8 cellular contexts compared by ENCODE assay signal in the genomic region with DNA sequence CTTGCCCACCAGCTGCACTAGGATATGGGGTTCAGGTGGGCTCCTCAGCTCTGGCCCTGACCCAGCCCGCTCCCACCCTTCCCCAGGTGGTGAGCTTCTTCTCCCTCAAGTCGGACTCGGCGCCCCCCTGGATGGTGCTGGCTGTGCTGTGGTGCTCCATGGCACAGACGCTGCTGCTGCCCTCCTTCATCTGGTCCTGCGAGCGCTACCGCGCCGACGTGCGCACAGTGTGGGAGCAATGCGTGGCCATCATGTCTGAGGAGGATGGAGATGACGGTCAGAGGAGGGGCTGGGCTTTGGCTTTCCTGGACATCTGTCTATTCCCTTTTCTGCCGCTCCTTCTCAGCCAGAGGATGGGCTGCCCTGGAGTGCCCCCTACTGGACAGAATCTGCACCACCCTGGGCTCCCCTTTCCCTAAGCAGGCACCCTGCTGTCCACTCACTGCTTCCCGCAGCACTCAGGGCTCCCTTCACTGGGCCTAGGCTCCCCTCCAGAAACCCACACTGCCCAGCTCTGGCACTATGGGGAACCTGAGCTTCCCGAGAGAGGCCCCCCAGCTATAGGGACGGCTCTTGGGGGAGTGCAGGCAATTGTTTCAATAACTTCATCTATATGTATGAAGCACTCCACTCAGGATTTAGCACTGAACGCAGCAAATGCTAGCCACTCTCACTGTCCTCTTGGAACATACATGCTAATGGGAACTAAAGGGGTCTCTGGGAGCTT. TPM values are rescaled to one million over a fixed set of nuclear protein-coding genes. Genes with fewer than 3 reads are reported as not detected.
DNase-seq lines count a peak whose midpoint lies in the region; ATAC-seq and TF ChIP-seq lines count a peak whose summit lies in the region.

No MANE protein-coding gene starts in this region.

- H3K27ac ChIP-seq in DOHH2 (ENCODE audit: low read depth, low read length): no peak overlapping the region

- peaks cover 0 to 3% of the 10 kb centered on the region in 2 donors for H3K36me3 Mint-ChIP-seq in activated T-cell treated with anti-CD3 and anti-CD28 coated beads, Interleukin-2, amount 50 U/mL, for 72 hours (ENCODE audit: insufficient read depth in 2 of 2)
- H3K36me3 Mint-ChIP-seq in natural killer cell treated with Interleukin-12 subunit alpha and Interleukin-12 subunit beta and Interleukin-15 and Interleukin-18, amount 100 ng/mL, for 72 hours: no peaks in the 10 kb centered on the region
- H3K36me3 Mint-ChIP-seq in stimulated activated memory B cell treated with anti-CD40 and anti-IgM and Interleukin-4, amounts not matched to agents 10 μg/mL and 1 μg/mL and 100 μg/mL, for 72 hours: no peaks in the 10 kb centered on the region

- no peaks in the 10 kb centered on the region for H3K36me3 ChIP-seq in DOHH2 (ENCODE audit: control insufficient read depth, low read length)

- peaks cover 31% of the 10 kb centered on the region for H3K4me1 ChIP-seq in DOHH2 (ENCODE audit: control insufficient read depth, low read length)

- H3K27ac Mint-ChIP-seq in activated T-cell treated with anti-CD3 and anti-CD28 coated beads, Interleukin-2, amount 50 U/mL, for 72 hours: no peak overlapping the region
- H3K27ac Mint-ChIP-seq in natural killer cell treated with Interleukin-12 subunit alpha and Interleukin-12 subunit beta and Interleukin-15 and Interleukin-18, amount 100 ng/mL, for 72 hours: no peak overlapping the region
- H3K27ac Mint-ChIP-seq in stimulated activated memory B cell treated with anti-CD40 and anti-IgM and Interleukin-4, amounts not matched to agents 10 μg/mL and 1 μg/mL and 100 μg/mL, for 72 hours: no peak overlapping the region

- H3K4me3 Mint-ChIP-seq in activated T-cell treated with anti-CD3 and anti-CD28 coated beads, Interleukin-2, amount 50 U/mL, for 72 hours: peak overlapping the region; percentile 25 to 38
- H3K4me3 Mint-ChIP-seq in natural killer cell treated with Interleukin-12 subunit alpha and Interleukin-12 subunit beta and Interleukin-15 and Interleukin-18, amount 100 ng/mL, for 72 hours: no peak overlapping the region
- H3K4me3 Mint-ChIP-seq in stimulated activated memory B cell treated with anti-CD40 and anti-IgM and Interleukin-4, amounts not matched to agents 10 μg/mL and 1 μg/mL and 100 μg/mL, for 72 hours: no peak overlapping the region

- TF ChIP-seq CTCF in DOHH2 (IDR thresholded peaks at IDR 0.05; ENCODE audit: low read depth, low read length, poor library complexity, severe bottlenecking): peak; percentile 88
- peak; percentile 96 for TF ChIP-seq CTCF in fibroblast of mammary gland (conservative IDR thresholded peaks at IDR 0.05; ENCODE audit: control insufficient read depth, insufficient read depth, low read depth, low read length)

- no peaks in the 10 kb centered on the region for H4K20me1 ChIP-seq in DOHH2 (ENCODE audit: control insufficient read depth, insufficient read depth, low read depth, low read length)

- H3K9me3 Mint-ChIP-seq in activated T-cell treated with anti-CD3 and anti-CD28 coated beads, Interleukin-2, amount 50 U/mL, for 72 hours: no peaks in the 10 kb centered on the region
- no peaks in the 10 kb centered on the region for H3K9me3 Mint-ChIP-seq in natural killer cell treated with Interleukin-12 subunit alpha and Interleukin-12 subunit beta and Interleukin-15 and Interleukin-18, amount 100 ng/mL, for 72 hours
- no peaks in the 10 kb centered on the region for H3K9me3 Mint-ChIP-seq in stimulated activated memory B cell treated with anti-CD40 and anti-IgM and Interleukin-4, amounts not matched to agents 10 μg/mL and 1 μg/mL and 100 μg/mL, for 72 hours

- H3F3A ChIP-seq in DOHH2 (ENCODE audit: control insufficient read depth, insufficient read depth): no peaks in the 10 kb centered on the region

- ATAC-seq in activated T-cell treated with anti-CD3 and anti-CD28 coated beads, Interleukin-2, amount 50 U/mL, for 72 hours (replicated peaks in 1 of 2): peak; percentile 69 to 72
- peak; percentile 67 to 79 for ATAC-seq in natural killer cell treated with Interleukin-12 subunit alpha and Interleukin-12 subunit beta and Interleukin-15 and Interleukin-18, amount 100 ng/mL, for 72 hours
- ATAC-seq in stimulated activated memory B cell treated with anti-CD40 and anti-IgM and Interleukin-4, amounts not matched to agents 10 μg/mL and 1 μg/mL and 100 μg/mL, for 72 hours: peak; percentile 71
- ATAC-seq in HG02973 (IDR thresholded peaks at IDR 0.05; ENCODE audit: unreplicated experiment): no peak

- peaks cover 35% of the 10 kb centered on the region for H3K4me1 Mint-ChIP-seq in activated T-cell treated with anti-CD3 and anti-CD28 coated beads, Interleukin-2, amount 50 U/mL, for 72 hours (ENCODE audit: low read depth)
- peaks cover 19 to 34% of the 10 kb centered on the region in 2 donors for H3K4me1 Mint-ChIP-seq in natural killer cell treated with Interleukin-12 subunit alpha and Interleukin-12 subunit beta and Interleukin-15 and Interleukin-18, amount 100 ng/mL, for 72 hours (ENCODE audit: low read depth in 2 of 2)
- peaks cover 50% of the 10 kb centered on the region for H3K4me1 Mint-ChIP-seq in stimulated activated memory B cell treated with anti-CD40 and anti-IgM and Interleukin-4, amounts not matched to agents 10 μg/mL and 1 μg/mL and 100 μg/mL, for 72 hours

- H3K4me3 ChIP-seq in DOHH2 (ENCODE audit: low read length): no peak overlapping the region
- peak overlapping the region; percentile 48 for H3K4me3 ChIP-seq in fibroblast of mammary gland (ENCODE audit: control insufficient read depth, low read depth, low read length)

- H3K4me2 ChIP-seq in DOHH2 (ENCODE audit: low read length): no peak overlapping the region

- no peaks in the 10 kb centered on the region for H3K9me3 ChIP-seq in DOHH2 (ENCODE audit: control insufficient read depth, insufficient read depth, low read length)

- H3K27me3 ChIP-seq in DOHH2 (ENCODE audit: control insufficient read depth, low read length): peaks cover 91% of the 10 kb centered on the region

- H3K27me3 Mint-ChIP-seq in activated T-cell treated with anti-CD3 and anti-CD28 coated beads, Interleukin-2, amount 50 U/mL, for 72 hours (ENCODE audit: low read depth): peaks cover 61% of the 10 kb centered on the region
- peaks cover 64 to 67% of the 10 kb centered on the region in 2 donors for H3K27me3 Mint-ChIP-seq in natural killer cell treated with Interleukin-12 subunit alpha and Interleukin-12 subunit beta and Interleukin-15 and Interleukin-18, amount 100 ng/mL, for 72 hours
- H3K27me3 Mint-ChIP-seq in stimulated activated memory B cell treated with anti-CD40 and anti-IgM and Interleukin-4, amounts not matched to agents 10 μg/mL and 1 μg/mL and 100 μg/mL, for 72 hours: peaks cover 97% of the 10 kb centered on the region

- DNase-seq in OCI-M2 (lab: John Stamatoyannopoulos, UW; ENCODE audit: unreplicated experiment) (peak; percentile 33), fibroblast of mammary gland (ENCODE audit: low read depth) (peak; percentile 85)
- DNase-seq in activated T-cell treated with anti-CD3 and anti-CD28 coated beads, Interleukin-2, amount 50 U/mL, for 72 hours: peak; percentile 84 to 90
- peak; percentile 78 for DNase-seq in natural killer cell treated with Interleukin-12 subunit alpha and Interleukin-12 subunit beta and Interleukin-15 and Interleukin-18, amount 100 ng/mL, for 72 hours (ENCODE audit: low spot score)

- no peaks in the 10 kb centered on the region for H3K79me2 ChIP-seq in DOHH2 (ENCODE audit: control insufficient read depth, low read length)

- no peak for TF ChIP-seq EP300 in Ishikawa (IDR thresholded peaks at IDR 0.05; ENCODE audit: borderline replicate concordance)

- peak; percentile 99 for TF ChIP-seq RAD21 in Ishikawa (IDR thresholded peaks at IDR 0.05; ENCODE audit: low read depth)

- no peaks in the 10 kb centered on the region for H3K9me2 ChIP-seq in DOHH2 (replicated peaks; ENCODE audit: control insufficient read depth, low read length)

TF ChIP-seq in Ishikawa, 13 proteins besides CTCF, POLR2A, EP300 and RAD21 (continues in another document):
- TF ChIP-seq CREB1 (IDR thresholded peaks at IDR 0.05; ENCODE audit: low read depth) (no peak), FOXM1 (IDR thresholded peaks at IDR 0.05; ENCODE audit: borderline replicate concordance, low read depth) (no peak), TEAD4 (IDR thresholded peaks at IDR 0.05) (peak; percentile 79)
- TF ChIP-seq, protein P1, sequence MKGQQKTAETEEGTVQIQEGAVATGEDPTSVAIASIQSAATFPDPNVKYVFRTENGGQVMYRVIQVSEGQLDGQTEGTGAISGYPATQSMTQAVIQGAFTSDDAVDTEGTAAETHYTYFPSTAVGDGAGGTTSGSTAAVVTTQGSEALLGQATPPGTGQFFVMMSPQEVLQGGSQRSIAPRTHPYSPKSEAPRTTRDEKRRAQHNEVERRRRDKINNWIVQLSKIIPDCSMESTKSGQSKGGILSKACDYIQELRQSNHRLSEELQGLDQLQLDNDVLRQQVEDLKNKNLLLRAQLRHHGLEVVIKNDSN (IDR thresholded peaks at IDR 0.05): no peak
- TF ChIP-seq, protein P2, sequence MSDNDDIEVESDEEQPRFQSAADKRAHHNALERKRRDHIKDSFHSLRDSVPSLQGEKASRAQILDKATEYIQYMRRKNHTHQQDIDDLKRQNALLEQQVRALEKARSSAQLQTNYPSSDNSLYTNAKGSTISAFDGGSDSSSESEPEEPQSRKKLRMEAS (IDR thresholded peaks at IDR 0.05): no peak

RNA-seq across cellular contexts. Expression of a gene that starts 2.6 kb away (rescaled TPM):
- total RNA-seq in activated T-cell treated with anti-CD3 and anti-CD28 coated beads, Interleukin-2, amount 50 U/mL, for 72 hours: 1 to 10 TPM; 2.2 to 2.6 TPM
- 1 to 10 TPM in 1 of 2 donors, not detected in 1; 1.3 TPM for total RNA-seq in natural killer cell treated with Interleukin-12 subunit alpha and Interleukin-12 subunit beta and Interleukin-15 and Interleukin-18, amount 100 ng/mL, for 72 hours

RNA-seq across cellular contexts. Expression of a gene that starts 3.9 kb away (rescaled TPM):
- total RNA-seq in activated T-cell treated with anti-CD3 and anti-CD28 coated beads, Interleukin-2, amount 50 U/mL, for 72 hours: under 1 TPM; 0.72 to 0.93 TPM
- not detected for total RNA-seq in natural killer cell treated with Interleukin-12 subunit alpha and Interleukin-12 subunit beta and Interleukin-15 and Interleukin-18, amount 100 ng/mL, for 72 hours

RNA-seq across cellular contexts. Expression of a gene that starts 15.2 kb away (rescaled TPM):
- 1 to 10 TPM in 1 of 2 donors, under 1 TPM in 1; 0.95 to 1.3 TPM for total RNA-seq in activated T-cell treated with anti-CD3 and anti-CD28 coated beads, Interleukin-2, amount 50 U/mL, for 72 hours
- total RNA-seq in natural killer cell treated with Interleukin-12 subunit alpha and Interleukin-12 subunit beta and Interleukin-15 and Interleukin-18, amount 100 ng/mL, for 72 hours: not detected

RNA-seq across cellular contexts. Expression of a gene that starts 25.5 kb away (rescaled TPM):
- total RNA-seq in activated T-cell treated with anti-CD3 and anti-CD28 coated beads, Interleukin-2, amount 50 U/mL, for 72 hours: 10 to 100 TPM; 67.7 to 94.8 TPM
- total RNA-seq in natural killer cell treated with Interleukin-12 subunit alpha and Interleukin-12 subunit beta and Interleukin-15 and Interleukin-18, amount 100 ng/mL, for 72 hours: 100 to 1,000 TPM in 1 of 2 donors, 10 to 100 TPM in 1; 40.7 to 105 TPM

RNA-seq across cellular contexts. Expression of a gene that starts 26.4 kb away (rescaled TPM):
- 100 to 1,000 TPM in 1 of 2 donors, 10 to 100 TPM in 1; 98.0 to 105 TPM for total RNA-seq in activated T-cell treated with anti-CD3 and anti-CD28 coated beads, Interleukin-2, amount 50 U/mL, for 72 hours
- 100 to 1,000 TPM in 1 of 2 donors, 10 to 100 TPM in 1; 91.7 to 105 TPM for total RNA-seq in natural killer cell treated with Interleukin-12 subunit alpha and Interleukin-12 subunit beta and Interleukin-15 and Interleukin-18, amount 100 ng/mL, for 72 hours

Comparison
In these comparisons a context has a peak if more than half of its experiments do, and no peak if none do; other contexts are left out.
1. DNase-seq: peak in every context shown above with its lines; median percentile 87 in activated T-cell treated with anti-CD3 and anti-CD28 coated beads, Interleukin-2, amount 50 U/mL, for 72 hours; 85 in fibroblast of mammary gland; 78 in natural killer cell treated with Interleukin-12 subunit alpha and Interleukin-12 subunit beta and Interleukin-15 and Interleukin-18, amount 100 ng/mL, for 72 hours; 33 in OCI-M2.
2. H3K4me3 Mint-ChIP-seq: peak in activated T-cell treated with anti-CD3 and anti-CD28 coated beads, Interleukin-2, amount 50 U/mL, for 72 hours (2 of 2); none in natural killer cell treated with Interleukin-12 subunit alpha and Interleukin-12 subunit beta and Interleukin-15 and Interleukin-18, amount 100 ng/mL, for 72 hours (single experiment) and stimulated activated memory B cell treated with anti-CD40 and anti-IgM and Interleukin-4, amounts not matched to agents 10 μg/mL and 1 μg/mL and 100 μg/mL, for 72 hours (single experiment).